In genomic region chr19:29013988-29014387, GRCh38 we compare ENCODE assay signal across 18 cellular contexts.
DNase-seq lines count a peak whose midpoint lies in the region; ATAC-seq and TF ChIP-seq lines count a peak whose summit lies in the region.
"Had no signal": no experiment of that assay in that cellular context is flagged by ENCODE, and none has a peak within 500 bp of the region (broad histone marks: within the 10 kb centered on the region; RNA-seq: fewer than 3 reads in every experiment).

No MANE protein-coding gene starts in this region.

- H2BK5ac ChIP-seq in neuronal stem cell (ENCODE audit: low read length) = no peak overlapping the region

- no peak overlapping the region for H3K14ac ChIP-seq in neuronal stem cell (ENCODE audit: low read length)

- H3K9me3 ChIP-seq in left ventricle myocardium inferior (replicated peaks) = no peaks in the 10 kb centered on the region
- H3K9me3 ChIP-seq in neuronal stem cell (replicated peaks in 1 of 2; ENCODE audit: control insufficient read depth in 2 of 2, insufficient read depth in 1 of 2, low read depth in 1 of 2, low read length in 2 of 2) = peaks cover 0 to 3% of the 10 kb centered on the region in 2 donors
- no peaks in the 10 kb centered on the region for H3K9me3 ChIP-seq in spleen
- H3K9me3 ChIP-seq: BLaER1 treated with 17β-estradiol and CSF1 and Interleukin-3, amounts not matched to agents 10 nM and 100 nM; Caco-2 had no signal

- intact Hi-C loops in cardiac septum (cut with DNase I) (no loop called here), left ventricle myocardium inferior (cut with micrococcal nuclease) (no loop called here), spleen (cut with DNase I; ENCODE audit: low total_unique reads) (no loop called here)

- no peak overlapping the region for H2AFZ ChIP-seq in neuronal stem cell (ENCODE audit: low read length)

- H3K4me2 ChIP-seq in neuronal stem cell (ENCODE audit: insufficient read depth, low read length, poor library complexity, severe bottlenecking) = no peak overlapping the region
- H3K4me2 ChIP-seq: A549; BLaER1 treated with 17β-estradiol and CSF1 and Interleukin-3, amounts not matched to agents 10 nM and 100 nM had no signal

- peaks cover 4% of the 10 kb centered on the region for H3K79me1 ChIP-seq in neuronal stem cell (ENCODE audit: low read depth, low read length)

- no CpG with 5 or more reads among the region's 15 CpGs for WGBS in neuronal stem cell (ENCODE audit: extremely low coverage in 2 of 2, insufficient read length in 2 of 2, insufficient replicate concordance in 1 of 2), 2 donors
- WGBS in spleen, 5 donors = 79 to 86% (median 81%) methylated on average over 15 of the region's 15 CpGs

- DNase-seq in cardiac septum (ENCODE audit: low spot score) (peak; percentile 33), left ventricle myocardium inferior (no peak), neuronal stem cell (ENCODE audit: low spot score) (no peak), spleen (peak; percentile 35), SIG-M5 (lab: John Stamatoyannopoulos, UW) (no peak)
- DNase-seq: AML-193; Caco-2; Calu3; CD4-positive, alpha-beta T cell; CD8-positive, alpha-beta T cell; DMS79 treated with DMSO at 0.1 percent for 48 hours; GF-D8 had no signal

- no peak overlapping the region for H2BK12ac ChIP-seq in neuronal stem cell (ENCODE audit: low read length)

- H3K4me3 ChIP-seq in left ventricle myocardium inferior = no peak overlapping the region
- no peak overlapping the region for H3K4me3 ChIP-seq in neuronal stem cell (ENCODE audit: low read length in 2 of 2)
- no peak overlapping the region for H3K4me3 ChIP-seq in spleen
- H3K4me3 ChIP-seq: A549; BLaER1 treated with 17β-estradiol and CSF1 and Interleukin-3, amounts not matched to agents 10 nM and 100 nM had no signal

- no peaks in the 10 kb centered on the region for H3K36me3 ChIP-seq in left ventricle myocardium inferior
- no peaks in the 10 kb centered on the region for H3K36me3 ChIP-seq in neuronal stem cell (replicated peaks in 1 of 2; ENCODE audit: control insufficient read depth in 2 of 2, insufficient read depth in 2 of 2, low read length in 2 of 2)
- H3K36me3 ChIP-seq in spleen = no peaks in the 10 kb centered on the region
- H3K36me3 ChIP-seq: BLaER1 treated with 17β-estradiol and CSF1 and Interleukin-3, amounts not matched to agents 10 nM and 100 nM had no signal

- peak overlapping the region; percentile 2 for H2AK5ac ChIP-seq in neuronal stem cell (ENCODE audit: low read depth, low read length)

- H3K4me1 ChIP-seq in left ventricle myocardium inferior (no peaks in the 10 kb centered on the region), neuronal stem cell (ENCODE audit: control insufficient read depth in 2 of 2, insufficient read depth in 1 of 2, low read depth in 1 of 2, low read length in 2 of 2) (peaks cover 0 to 9% of the 10 kb centered on the region in 2 donors), spleen (no peaks in the 10 kb centered on the region)
- H3K4me1 ChIP-seq: A549, Caco-2 had no signal

- no peak for TF ChIP-seq POLR2A in spleen (IDR thresholded peaks at IDR 0.05)

- no peak for TF ChIP-seq CTCF in left ventricle myocardium inferior (IDR thresholded peaks at IDR 0.05; ENCODE audit: borderline replicate concordance)
- TF ChIP-seq CTCF in spleen (IDR thresholded peaks at IDR 0.05 in 8 of 11, conservative IDR thresholded peaks at IDR 0.05 in 3 of 11) = no peak

- no peak overlapping the region for H3K9ac ChIP-seq in neuronal stem cell (ENCODE audit: low read depth, low read length, poor library complexity)
- H3K9ac ChIP-seq: BLaER1 treated with 17β-estradiol and CSF1 and Interleukin-3, amounts not matched to agents 10 nM and 100 nM had no signal

- no peak overlapping the region for H3K23ac ChIP-seq in neuronal stem cell (ENCODE audit: low read depth, low read length, poor library complexity)

- no peak overlapping the region for H3K18ac ChIP-seq in neuronal stem cell (ENCODE audit: low read length)

- no peak overlapping the region for H3K27ac ChIP-seq in left ventricle myocardium inferior (replicated peaks)
- H3K27ac ChIP-seq in neuronal stem cell (replicated peaks; ENCODE audit: low read length) = no peak overlapping the region
- H3K27ac ChIP-seq in spleen = no peak overlapping the region
- H3K27ac ChIP-seq: 22Rv1; A549; BLaER1 treated with 17β-estradiol and CSF1 and Interleukin-3, amounts not matched to agents 10 nM and 100 nM; C4-2B had no signal

- H2BK15ac ChIP-seq in neuronal stem cell (ENCODE audit: low read length) = no peak overlapping the region

- H4K8ac ChIP-seq in neuronal stem cell (ENCODE audit: low read depth, low read length) = no peak overlapping the region

- no peak for ATAC-seq in HG03521 (IDR thresholded peaks at IDR 0.05; ENCODE audit: unreplicated experiment)
- no peak for ATAC-seq in GM18873 (IDR thresholded peaks at IDR 0.05; ENCODE audit: low FRiP score, unreplicated experiment)
- ATAC-seq: CD8-positive, alpha-beta T cell had no signal

- no peak overlapping the region for H3K4ac ChIP-seq in neuronal stem cell (ENCODE audit: low read length)

- no peak overlapping the region for H4K91ac ChIP-seq in neuronal stem cell (ENCODE audit: low read depth, low read length, poor library complexity)

- H3K27me3 ChIP-seq in left ventricle myocardium inferior (ENCODE audit: low read depth) (peaks cover 71% of the 10 kb centered on the region), neuronal stem cell (ENCODE audit: control insufficient read depth in 3 of 3, insufficient read depth in 3 of 3, low read depth in 1 of 3, low read length in 3 of 3) (no peaks in the 10 kb centered on the region), spleen (replicated peaks in 1 of 7) (peaks cover 0 to 20% (median 0%) of the 10 kb centered on the region in 7 donors)

- H2BK120ac ChIP-seq in neuronal stem cell (ENCODE audit: low read depth, low read length) = no peak overlapping the region

Comparison
In these comparisons a context has a peak if more than half of its experiments do, and no peak if none do; other contexts are left out.
1. DNase-seq: peak in cardiac septum (single experiment) and spleen (single experiment); none in left ventricle myocardium inferior (single experiment), neuronal stem cell (single experiment) and SIG-M5 (single experiment).